In genomic region chr1:31372961-31373896, GRCh38 we compare ENCODE assay signal across 8 cellular contexts. TPM values are rescaled to one million over a fixed set of nuclear protein-coding genes. Genes with fewer than 3 reads are reported as not detected.
DNase-seq lines count a peak whose midpoint lies in the region; ATAC-seq and TF ChIP-seq lines count a peak whose summit lies in the region.

Gene FABP3 (minus strand): TSS chr1:31373076. CDS start chr1:31373014, 62 bp downstream.

- peak within 1 kb of the TSS; percentile 87 for H3K14ac ChIP-seq in neuronal stem cell (ENCODE audit: low read length)

- peak within 1 kb of the TSS; percentile 10 for H2BK120ac ChIP-seq in neuronal stem cell (ENCODE audit: low read depth, low read length)

- H2BK5ac ChIP-seq in neuronal stem cell (ENCODE audit: low read length) = no peak within 1 kb of the TSS

- no peak within 1 kb of the TSS for H4K91ac ChIP-seq in neuronal stem cell (ENCODE audit: low read depth, low read length, poor library complexity)

- no peaks in the 10 kb centered on the region for H3K79me1 ChIP-seq in neuronal stem cell (ENCODE audit: low read depth, low read length)

- peak within 1 kb of the TSS; percentile 87 for H2AFZ ChIP-seq in neuronal stem cell (ENCODE audit: low read length)

- H3K4ac ChIP-seq in neuronal stem cell (ENCODE audit: low read length) = no peak within 1 kb of the TSS

- H3K27ac ChIP-seq in adipose tissue (ENCODE audit: low read depth, low read length) (peak within 1 kb of the TSS; percentile 84), cardiac muscle cell (peak within 1 kb of the TSS; percentile 100), neuronal stem cell (replicated peaks; ENCODE audit: low read length) (peak within 1 kb of the TSS; percentile 33)

- no peak within 1 kb of the TSS for H4K8ac ChIP-seq in neuronal stem cell (ENCODE audit: low read depth, low read length)

- no peak for ATAC-seq in HG02642 (IDR thresholded peaks at IDR 0.05; ENCODE audit: poor library complexity, unreplicated experiment)

- H3K4me3 ChIP-seq in cardiac muscle cell (peak within 1 kb of the TSS; percentile 44), neuronal stem cell (ENCODE audit: low read length in 2 of 2) (peak within 1 kb of the TSS; percentile 49 to 75)

- no peaks in the 10 kb centered on the region for H3K36me3 ChIP-seq in cardiac muscle cell
- H3K36me3 ChIP-seq in neuronal stem cell (replicated peaks in 1 of 2; ENCODE audit: control insufficient read depth in 2 of 2, insufficient read depth in 2 of 2, low read length in 2 of 2) = peaks cover 0 to 9% of the 10 kb centered on the region in 2 donors

- peak within 1 kb of the TSS; percentile 76 for H2BK12ac ChIP-seq in neuronal stem cell (ENCODE audit: low read length)

- peak within 1 kb of the TSS; percentile 37 for H3K23ac ChIP-seq in neuronal stem cell (ENCODE audit: low read depth, low read length, poor library complexity)

- WGBS in adipose tissue, 3 donors = 2 to 15% (median 3%) methylated on average over 46 of the region's 46 CpGs
- no CpG with 5 or more reads among the region's 46 CpGs for WGBS in neuronal stem cell (ENCODE audit: extremely low coverage in 2 of 2, insufficient read length in 2 of 2, insufficient replicate concordance in 1 of 2), 2 donors

- DNase-seq in NCI-H146 (lab: John Stamatoyannopoulos, UW) (peak; percentile 29), NCI-H146 treated with DMSO at 0.1 percent for 48 hours (lab: John Stamatoyannopoulos, UW; ENCODE audit: unreplicated experiment) (no peak), NCI-H524 (lab: John Stamatoyannopoulos, UW) (peak; percentile 56 to 80), cardiac muscle cell (ENCODE audit: low read depth in 1 of 2, low spot score in 1 of 2) (peak; percentile 60 to 97), neuronal stem cell (ENCODE audit: low spot score) (peak; percentile 72), OCI-M1 (lab: John Stamatoyannopoulos, UW) (no peak)

- peaks cover 51% of the 10 kb centered on the region for H3K4me1 ChIP-seq in cardiac muscle cell (ENCODE audit: low read depth)
- peaks cover 23 to 34% of the 10 kb centered on the region in 2 donors for H3K4me1 ChIP-seq in neuronal stem cell (ENCODE audit: control insufficient read depth in 2 of 2, insufficient read depth in 1 of 2, low read depth in 1 of 2, low read length in 2 of 2)

- H3K27me3 ChIP-seq in cardiac muscle cell (no peaks in the 10 kb centered on the region), neuronal stem cell (ENCODE audit: control insufficient read depth in 3 of 3, insufficient read depth in 3 of 3, low read depth in 1 of 3, low read length in 3 of 3) (peaks cover 0 to 8% (median 0%) of the 10 kb centered on the region in 3 experiments)

- peak within 1 kb of the TSS; percentile 59 for H2AK5ac ChIP-seq in neuronal stem cell (ENCODE audit: low read depth, low read length)

- H2BK15ac ChIP-seq in neuronal stem cell (ENCODE audit: low read length) = no peak within 1 kb of the TSS

- no peaks in the 10 kb centered on the region for H3K9me3 ChIP-seq in cardiac muscle cell (ENCODE audit: low read depth)
- no peaks in the 10 kb centered on the region for H3K9me3 ChIP-seq in neuronal stem cell (replicated peaks in 1 of 2; ENCODE audit: control insufficient read depth in 2 of 2, insufficient read depth in 1 of 2, low read depth in 1 of 2, low read length in 2 of 2)

- no peak for TF ChIP-seq CTCF in cardiac muscle cell (IDR thresholded peaks at IDR 0.05; ENCODE audit: low read depth, low read length)

- peak within 1 kb of the TSS; percentile 85 for H3K4me2 ChIP-seq in neuronal stem cell (ENCODE audit: insufficient read depth, low read length, poor library complexity, severe bottlenecking)

- H3K18ac ChIP-seq in neuronal stem cell (ENCODE audit: low read length) = peak within 1 kb of the TSS; percentile 39

- peak within 1 kb of the TSS; percentile 71 for H3K9ac ChIP-seq in neuronal stem cell (ENCODE audit: low read depth, low read length, poor library complexity)

RNA-seq across cellular contexts. Expression of gene FABP3, which starts in this region (rescaled TPM):
- polyA plus RNA-seq in adipose tissue = 10 to 100 TPM; 12.6 to 30.1 (median 29.9) TPM
- total RNA-seq in cardiac muscle cell = 250 and 642 TPM in 2 replicates
- polyA plus RNA-seq in cardiac muscle cell = 346 and 595 TPM in 2 replicates
- polyA plus RNA-seq in neuronal stem cell (2013, experiment 1 of 2) = 2.4 TPM
- 2.5 TPM for polyA plus RNA-seq in neuronal stem cell (2013, experiment 2 of 2)

Comparison
In these comparisons a context has a peak if more than half of its experiments do, and no peak if none do; other contexts are left out.
1. RNA of gene FABP3 (polyA plus RNA-seq): 346 to 595 TPM in cardiac muscle cell; 12.6 to 30.1 TPM in adipose tissue; every median in the first group is over 10 times any median in the second.
2. DNase-seq: peak in NCI-H146 (single experiment), NCI-H524 (2 of 2), cardiac muscle cell (2 of 2) and neuronal stem cell (single experiment); none in NCI-H146 treated with DMSO at 0.1 percent for 48 hours (single experiment) and OCI-M1 (single experiment).
3. H3K27ac ChIP-seq: peak in every context shown above with its lines; median percentile 100 in cardiac muscle cell; 84 in adipose tissue; 33 in neuronal stem cell.